ENCODE assay signal across 8 cellular contexts in genomic region chr15:68229386-68230156, GRCh38. TPM values are rescaled to one million over a fixed set of nuclear protein-coding genes. Genes with fewer than 3 reads are reported as not detected.
DNase-seq lines count a peak whose midpoint lies in the region; ATAC-seq and TF ChIP-seq lines count a peak whose summit lies in the region.

Gene CLN6, minus strand, starts transcription at chr15:68229728. Its CDS starts 144 bp downstream, at chr15:68229584.

- peaks cover 8 to 26% (median 21%) of the 10 kb centered on the region in 4 donors for H3K4me1 ChIP-seq in liver (ENCODE audit: control insufficient read depth in 4 of 4, insufficient read depth in 4 of 4, low read length in 3 of 4)

- no peak for TF ChIP-seq RAD21 in liver (IDR thresholded peaks at IDR 0.05)

- H3K4me3 ChIP-seq in liver (ENCODE audit: low read depth in 1 of 3, low read length in 3 of 3) = peak within 1 kb of the TSS; percentile 66 to 87 (median 87)

- no peaks in the 10 kb centered on the region for H3K27me3 ChIP-seq in liver (ENCODE audit: control insufficient read depth in 4 of 4, insufficient read depth in 4 of 4, low read length in 3 of 4)

- peak; percentile 78 for ATAC-seq in HG03432 (IDR thresholded peaks at IDR 0.05; ENCODE audit: unreplicated experiment)

- DNase-seq in Ammon's horn (ENCODE audit: low spot score) (peak; percentile 92), GM19238 (ENCODE audit: insufficient read length, low spot score) (peak; percentile 88), NCI-H69 (lab: John Stamatoyannopoulos, UW) (peak; percentile 86), dermis blood vessel endothelial cell (peak; percentile 83)
- DNase-seq in activated CD4-positive, alpha-beta T cell treated with anti-CD3 and anti-CD28 coated beads, Interleukin-2, amount 50 U/mL, for 24 hours (ENCODE audit: low read depth in 1 of 2, low spot score in 1 of 2) = peak; percentile 69 to 72
- peak; percentile 83 for DNase-seq in stimulated activated CD4-positive, alpha-beta T cell treated with anti-CD3 and anti-CD28 coated beads, Interleukin-4, amount 100 ng/mL, for 1 hour

- peak within 1 kb of the TSS; percentile 88 to 91 for H3K27ac ChIP-seq in liver (ENCODE audit: low read depth in 1 of 2, low read length in 2 of 2)

- no peak for TF ChIP-seq CTCF in liver (IDR thresholded peaks at IDR 0.05; ENCODE audit: low read depth, low read length, missing input control)

- no peaks in the 10 kb centered on the region for H3K36me3 ChIP-seq in liver (ENCODE audit: control insufficient read depth in 4 of 4, insufficient read depth in 3 of 4, low read depth in 1 of 4, low read length in 3 of 4)

- WGBS in liver = under 1% methylated on average over 82 of the region's 82 CpGs

- H3K9ac ChIP-seq in liver (ENCODE audit: low read depth in 1 of 2, low read length in 2 of 2) = peak within 1 kb of the TSS; percentile 48 to 60

- no peaks in the 10 kb centered on the region for H3K9me3 ChIP-seq in liver (ENCODE audit: control insufficient read depth in 4 of 4, low read length in 3 of 4)

TF ChIP-seq in liver, 16 proteins besides CTCF, POLR2A, EP300 and RAD21:
- TF ChIP-seq SP1 (IDR thresholded peaks at IDR 0.05) (peak; percentile 36), GABPA (IDR thresholded peaks at IDR 0.05 in 1 of 2, conservative IDR thresholded peaks at IDR 0.05 in 1 of 2) (no peak), MAX (IDR thresholded peaks at IDR 0.05) (peak; percentile 13), HNF4A (conservative IDR thresholded peaks at IDR 0.05) (peak in 1 of 2 donors; percentile 19), YY1 (IDR thresholded peaks at IDR 0.05) (no peak), RXRA (IDR thresholded peaks at IDR 0.05) (peak in 1 of 2 donors; percentile 15)
TF ChIP-seq in liver: peak in this region for 4.

RNA-seq across cellular contexts. Expression of gene CLN6, which starts in this region (rescaled TPM):
- total RNA-seq in dermis blood vessel endothelial cell = 10.6 and 16.0 TPM in 2 replicates
- 10 to 100 TPM; 17.4 to 21.2 TPM for total RNA-seq in liver
- 10 to 100 TPM in 1 of 2 donors, 1 to 10 TPM in 1; 7.2 to 13.3 TPM for polyA plus RNA-seq in liver

Comparison
In these comparisons a context has a peak if more than half of its experiments do, and no peak if none do; other contexts are left out.
1. Peak in every context shown above with its lines: DNase-seq, ATAC-seq, H3K4me3 ChIP-seq and H3K27ac ChIP-seq.